ENCODE assay signal across 21 cellular contexts in genomic region chr3:77898621-77899020, GRCh38.
DNase-seq lines count a peak whose midpoint lies in the region; ATAC-seq, FAIRE-seq and TF ChIP-seq lines count a peak whose summit lies in the region.
"Had no signal": no experiment of that assay in that cellular context is flagged by ENCODE, and none has a peak within 500 bp of the region (broad histone marks: within the 10 kb centered on the region; RNA-seq: fewer than 3 reads in every experiment).

No MANE protein-coding gene starts in this region.

- H3K36me3 ChIP-seq in PC-3 (ENCODE audit: low read depth, low read length), result no peaks in the 10 kb centered on the region
- H3K36me3 ChIP-seq in kidney (ENCODE audit: control insufficient read depth in 1 of 2, insufficient read depth in 2 of 2, low read length in 2 of 2), result no peaks in the 10 kb centered on the region
- H3K36me3 ChIP-seq: HAP-1 had no signal

- ATAC-seq in PC-3 (no peak), GM19455 (IDR thresholded peaks at IDR 0.05; ENCODE audit: unreplicated experiment) (no peak), HG02970 (IDR thresholded peaks at IDR 0.05; ENCODE audit: low FRiP score, unreplicated experiment) (no peak)

- DNase-seq in PC-3 (peak; percentile 32), epithelial cell of esophagus (ENCODE audit: low read depth) (peak; percentile 66), kidney (no peak), globus pallidus (ENCODE audit: low spot score) (no peak)
- DNase-seq: 8988T; C1 segment of cervical spinal cord; Calu3; CD4-positive, alpha-beta memory T cell; COR-L47; DMS53; DMS79 treated with DMSO at 0.1 percent for 48 hours; GF-D8; GOT3; HFFc6 had no signal

- POLR2A ChIA-PET in PC-3 (lab: Charles Lee; ENCODE audit: unreplicated experiment), result no interaction called here

- FAIRE-seq in A204.1 (lab: Jason Lieb, UNC) (peak; percentile 62), kidney (lab: Jason Lieb, UNC) (peak; percentile 15)
- FAIRE-seq: GM12891, GM18507, H54 had no signal

- no peak for TF ChIP-seq CTCF in PC-3 (conservative IDR thresholded peaks at IDR 0.05; ENCODE audit: low read depth, low read length)
- TF ChIP-seq CTCF in epithelial cell of esophagus (IDR thresholded peaks at IDR 0.05; ENCODE audit: insufficient read depth, low read depth, low read length, missing control alignments), result no peak
- TF ChIP-seq CTCF in kidney (IDR thresholded peaks at IDR 0.05; ENCODE audit: borderline replicate concordance, extremely low read depth, insufficient read depth), result no peak

- no peak overlapping the region for H3K4me2 ChIP-seq in PC-3 (ENCODE audit: low read length)

- no peaks in the 10 kb centered on the region for H3K9me2 ChIP-seq in PC-3 (replicated peaks; ENCODE audit: low read length)

- intact Hi-C loops in PC-3 (cut with micrococcal nuclease), result no loop called here
- intact Hi-C loops in kidney (cut with DNase I), result no loop called here

- no peaks in the 10 kb centered on the region for H3K4me1 ChIP-seq in PC-3 (ENCODE audit: insufficient read depth, low read length)
- no peaks in the 10 kb centered on the region for H3K4me1 ChIP-seq in kidney (ENCODE audit: control insufficient read depth in 1 of 2, insufficient read depth in 1 of 2, low read depth in 1 of 2, low read length in 2 of 2)
- H3K4me1 ChIP-seq: HAP-1 had no signal

- BruUV-seq in PC-3 (replicated peaks; lab: Mats Ljungman, UMichigan), result no TSS peak

- no peak overlapping the region for H3K4me3 ChIP-seq in PC-3 (ENCODE audit: low read length)
- H3K4me3 ChIP-seq in epithelial cell of esophagus (ENCODE audit: low read length), result no peak overlapping the region
- no peak overlapping the region for H3K4me3 ChIP-seq in kidney (ENCODE audit: low read length in 2 of 2)
- H3K4me3 ChIP-seq: HAP-1 had no signal

- H3K9ac ChIP-seq in PC-3 (ENCODE audit: low read length), result no peak overlapping the region
- H3K9ac ChIP-seq in kidney (ENCODE audit: low read length in 2 of 2), result no peak overlapping the region

- no peak overlapping the region for H2AFZ ChIP-seq in PC-3 (ENCODE audit: low read length)

- CTCF ChIA-PET in PC-3 (lab: Charles Lee), result no interaction called here

- no peaks in the 10 kb centered on the region for H4K20me1 ChIP-seq in PC-3 (ENCODE audit: low read length)

- no peaks in the 10 kb centered on the region for H3K27me3 ChIP-seq in PC-3 (ENCODE audit: low read length)

- no peaks in the 10 kb centered on the region for H3F3A ChIP-seq in PC-3 (ENCODE audit: low read length, unreplicated experiment)

- no peaks in the 10 kb centered on the region for H3K79me2 ChIP-seq in PC-3 (ENCODE audit: low read length)

- H3K27ac ChIP-seq in PC-3 (ENCODE audit: low read length), result no peak overlapping the region
- H3K27ac ChIP-seq in kidney (ENCODE audit: low read depth in 2 of 2, low read length in 2 of 2), result no peak overlapping the region

- no peaks in the 10 kb centered on the region for H3K9me3 ChIP-seq in PC-3 (ENCODE audit: low read length)
- peaks cover 0 to 4% of the 10 kb centered on the region in 2 donors for H3K9me3 ChIP-seq in kidney (ENCODE audit: control insufficient read depth in 1 of 2, low read length in 2 of 2)
- H3K9me3 ChIP-seq: HAP-1 had no signal

Comparison
In these comparisons a context has a peak if more than half of its experiments do, and no peak if none do; other contexts are left out.
1. DNase-seq: peak in PC-3 (single experiment) and epithelial cell of esophagus (single experiment); none in kidney (single experiment) and globus pallidus (single experiment).